31 cellular contexts compared by ENCODE assay signal in the genomic region with DNA sequence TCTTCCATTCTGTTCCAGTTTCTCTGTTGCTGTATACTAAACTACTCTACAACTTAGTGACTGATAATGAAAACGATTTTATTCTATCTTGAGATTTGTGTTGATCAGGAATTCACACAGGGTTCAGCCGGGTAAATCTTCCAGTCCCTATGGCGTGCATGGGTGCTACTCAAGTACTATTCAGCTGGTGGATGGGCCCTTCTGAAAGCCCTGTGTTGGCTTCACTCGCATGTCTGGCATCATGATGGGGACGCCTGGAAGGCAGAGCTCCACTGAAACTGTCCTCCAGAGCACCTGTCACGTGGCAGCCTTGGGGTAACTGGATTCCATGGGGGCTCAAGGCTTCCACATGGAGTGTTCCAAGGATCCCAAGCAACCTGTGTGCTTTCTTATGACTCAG.
"Had no signal": no experiment of that assay in that cellular context is flagged by ENCODE, and none has a peak within 500 bp of the region (broad histone marks: within the 10 kb centered on the region; RNA-seq: fewer than 3 reads in every experiment).

No MANE protein-coding gene starts in this region.

- H3K4me1 ChIP-seq: breast epithelium had no signal

- H3K27ac ChIP-seq: adrenal gland, body of pancreas, brain microvascular endothelial cell, breast epithelium, VCaP had no signal

- H3K9me3 ChIP-seq: adrenal gland, body of pancreas, breast epithelium had no signal

- DNase-seq: activated B cell treated with CpG ODN at 0.5 μM for 24 hours; activated CD4-positive, alpha-beta memory T cell treated with anti-CD3 and anti-CD28 coated beads for 36 hours; activated CD4-positive, alpha-beta T cell treated with anti-CD3 and anti-CD28 coated beads for 4 hours; activated CD4-positive, alpha-beta T cell treated with anti-CD3 and anti-CD28 coated beads, Interleukin-2, amount 10 ng/mL, durations not matched to agents 24 days and 14 days; activated CD4-positive, alpha-beta T cell treated with anti-CD3 and anti-CD28 coated beads, Interleukin-2, amount 50 U/mL, for 1 hour; activated CD4-positive, alpha-beta T cell treated with anti-CD3 and anti-CD28 coated beads, Interleukin-2, amount 50 U/mL, for 4 hours; activated CD4-positive, CD25-positive, alpha-beta regulatory T cell treated with anti-CD3 and anti-CD28 coated beads, Interleukin-2, amount 50 U/mL, for 72 hours; activated CD8-positive, alpha-beta memory T cell treated with anti-CD3 and anti-CD28 coated beads, Interleukin-2, amount 50 U/mL, for 4 hours; activated CD8-positive, alpha-beta T cell treated with anti-CD3 and anti-CD28 coated beads for 36 hours; activated effector memory CD4-positive, alpha-beta T cell treated with anti-CD3 and anti-CD28 coated beads, Interleukin-2, amount 50 U/mL, for 16 hours; activated gamma-delta T cell treated with Interleukin-2 at 50 U/mL for 16 hours; activated naive CD4-positive, alpha-beta T cell; activated naive CD4-positive, alpha-beta T cell treated with anti-CD3 and anti-CD28 coated beads for 36 hours; activated naive CD4-positive, alpha-beta T cell treated with anti-CD3 and anti-CD28 coated beads, Interleukin-2, amount 50 U/mL, for 16 hours; activated naive CD8-positive, alpha-beta T cell treated with anti-CD3 and anti-CD28 coated beads for 36 hours; activated T-cell treated with anti-CD3 and anti-CD28 coated beads for 4 hours; activated T-cell treated with anti-CD3 and anti-CD28 coated beads, Interleukin-2, amount 50 U/mL, for 1 hour; activated T-cell treated with anti-CD3 and anti-CD28 coated beads, Interleukin-2, amount 50 U/mL, for 4 hours; activated T-cell treated with anti-CD3 and anti-CD28 coated beads, Interleukin-2, amount 50 U/mL, for 72 hours; adrenal gland; amniotic stem cell; aorta; body of pancreas; brain microvascular endothelial cell; central memory CD4-positive, alpha-beta T cell; T-helper 2 cell; T-helper 9 cell had no signal

- ATAC-seq: activated CD8-positive, alpha-beta T cell treated with anti-CD3 and anti-CD28 coated beads for 36 hours; activated naive CD4-positive, alpha-beta T cell treated with anti-CD3 and anti-CD28 coated beads, Interleukin-2, amount 50 U/mL, for 72 hours; activated T-cell treated with anti-CD3 and anti-CD28 coated beads, Interleukin-2, amount 50 U/mL, for 4 hours; activated T-cell treated with anti-CD3 and anti-CD28 coated beads, Interleukin-2, amount 50 U/mL, for 72 hours; activated T-helper 17 cell treated with anti-CD3 and anti-CD28 coated beads, Interleukin-2, amount 50 U/mL, for 72 hours; body of pancreas had no signal

- H3K4me3 ChIP-seq: adrenal gland, body of pancreas, breast epithelium had no signal

- H3K27me3 ChIP-seq: adrenal gland, body of pancreas, brain microvascular endothelial cell, breast epithelium had no signal

- H3K36me3 ChIP-seq: adrenal gland, brain microvascular endothelial cell, breast epithelium had no signal
